In genomic region chr6:31652925-31653724, GRCh38 we compare ENCODE assay signal across 8 cellular contexts. TPM values are rescaled to one million over a fixed set of nuclear protein-coding genes. Genes with fewer than 3 reads are reported as not detected.
A peak's percentile ranks its signal among the peaks of the same experiment; 100 is the strongest.
DNase-seq lines count a peak whose midpoint lies in the region; ATAC-seq and TF ChIP-seq lines count a peak whose summit lies in the region.

No MANE protein-coding gene starts in this region.

- peak; percentile 79 for ATAC-seq in WTC11
- peak; percentile 77 for ATAC-seq in mucosa of descending colon

- 0 out of 2 replicates have a peak, but pooled peaks cover 6% of the 10 kb centered on the region for H3K4me1 ChIP-seq in HEK293 (ENCODE audit: control insufficient read depth, insufficient read depth, low read length)
- H3K4me1 ChIP-seq in mucosa of descending colon (ENCODE audit: low read depth) = peaks cover 27% of the 10 kb centered on the region

- H3K27ac Mint-ChIP-seq in WTC11 = peak overlapping the region; percentile 100
- H3K27ac Mint-ChIP-seq in stimulated activated naive CD8-positive, alpha-beta T cell treated with anti-CD3 and anti-CD28 coated beads, Interleukin-15, Interleukin-2, amounts not matched to agents 100 ng/mL and 50 ng/mL, for 24 hours = peak overlapping the region; percentile 100

- H3K4me1 Mint-ChIP-seq in WTC11 = peaks cover 20% of the 10 kb centered on the region
- H3K4me1 Mint-ChIP-seq in stimulated activated naive CD8-positive, alpha-beta T cell treated with anti-CD3 and anti-CD28 coated beads, Interleukin-15, Interleukin-2, amounts not matched to agents 100 ng/mL and 50 ng/mL, for 24 hours (ENCODE audit: low read depth) = peaks cover 58% of the 10 kb centered on the region

- no peaks in the 10 kb centered on the region for H3K27me3 Mint-ChIP-seq in WTC11 (ENCODE audit: low read depth)
- no peaks in the 10 kb centered on the region for H3K27me3 Mint-ChIP-seq in stimulated activated naive CD8-positive, alpha-beta T cell treated with anti-CD3 and anti-CD28 coated beads, Interleukin-15, Interleukin-2, amounts not matched to agents 100 ng/mL and 50 ng/mL, for 24 hours

- peak; percentile 83 for DNase-seq in activated gamma-delta T cell treated with Interleukin-2 at 50 U/mL for 16 hours
- no peak for DNase-seq in activated gamma-delta T cell (lab: John Stamatoyannopoulos, UW)
- DNase-seq in NB4 (ENCODE audit: low read depth) = peak; percentile 97
- DNase-seq in WTC11 (ENCODE audit: low spot score) = peak; percentile 81
- DNase-seq in epidermal melanocyte (ENCODE audit: insufficient read length, low spot score) = peak; percentile 94
- peak in 2 of 3 donors; percentile 87 to 88 for DNase-seq in mucosa of descending colon

- intact Hi-C loops in mucosa of descending colon (cut with DNase I, micrococcal nuclease) = no loop called here

- H3K9me3 ChIP-seq in HEK293 (ENCODE audit: control insufficient read depth, insufficient read depth, low read depth, low read length) (no peaks in the 10 kb centered on the region), mucosa of descending colon (no peaks in the 10 kb centered on the region)

- peak overlapping the region; percentile 87 for H3K27ac ChIP-seq in HEK293 (ENCODE audit: extremely low read depth, low read depth, low read length)

- no peaks in the 10 kb centered on the region for H3K9me3 Mint-ChIP-seq in WTC11
- no peaks in the 10 kb centered on the region for H3K9me3 Mint-ChIP-seq in stimulated activated naive CD8-positive, alpha-beta T cell treated with anti-CD3 and anti-CD28 coated beads, Interleukin-15, Interleukin-2, amounts not matched to agents 100 ng/mL and 50 ng/mL, for 24 hours

- H3K36me3 Mint-ChIP-seq in WTC11 = peaks cover 26% of the 10 kb centered on the region
- H3K36me3 Mint-ChIP-seq in stimulated activated naive CD8-positive, alpha-beta T cell treated with anti-CD3 and anti-CD28 coated beads, Interleukin-15, Interleukin-2, amounts not matched to agents 100 ng/mL and 50 ng/mL, for 24 hours (ENCODE audit: low read depth) = peaks cover 38% of the 10 kb centered on the region

- H3K4me3 ChIP-seq in HEK293 (ENCODE audit: low read depth, low read length) = peak overlapping the region; percentile 85
- H3K4me3 ChIP-seq in NB4 (ENCODE audit: low read depth, low read length) = peak overlapping the region; percentile 76
- H3K4me3 ChIP-seq in mucosa of descending colon = peak overlapping the region; percentile 60

- CTCF ChIA-PET in HEK293 (lab: Yijun Ruan, JAX) = interaction anchor here (0.5 to 2.5 kb wide), 12 partner anchors 8 to 263 kb away, joined by 3 to 16 read pairs (median 4); partner anchors contain the start of genes ATP6V1G2, C6orf47 and GPANK1
- CTCF ChIA-PET in WTC11 (lab: Charles Lee) = interaction anchor here (0.6 to 2.3 kb wide), 8 partner anchors 8 to 210 kb away, joined by 3 to 14 read pairs (median 5); partner anchors contain the start of genes C6orf47, GPANK1 and NEU1

- H3K36me3 ChIP-seq in HEK293 (ENCODE audit: control insufficient read depth in 2 of 2, insufficient read depth in 1 of 2, low read length in 2 of 2) (peaks cover 27 to 57% of the 10 kb centered on the region in 2 experiments; a peak in 2 of 3 replicates), mucosa of descending colon (ENCODE audit: low read depth) (peaks cover 7% of the 10 kb centered on the region)

- peak overlapping the region; percentile 91 for H3K4me3 Mint-ChIP-seq in WTC11
- H3K4me3 Mint-ChIP-seq in stimulated activated naive CD8-positive, alpha-beta T cell treated with anti-CD3 and anti-CD28 coated beads, Interleukin-15, Interleukin-2, amounts not matched to agents 100 ng/mL and 50 ng/mL, for 24 hours = peak overlapping the region; percentile 92

- POLR2A ChIA-PET in HEK293 (lab: Yijun Ruan, JAX) (interaction anchor here (0.5 to 7.7 kb wide), 27 partner anchors 10 to 1319 kb away, joined by 3 to 180 read pairs (median 7); partner anchors contain the start of genes ABHD16A, ATP6V1G2, C6orf47 and CLIC1), WTC11 (lab: Charles Lee) (interaction anchor here (0.6 to 2.1 kb wide), 11 partner anchors 8 to 210 kb away, joined by 3 to 11 read pairs (median 4); partner anchors contain the start of genes ATP6V1G2, C6orf47, DDAH2 and DDX39B)

- peak; percentile 10 for TF ChIP-seq POLR2A in NB4 (IDR thresholded peaks at IDR 0.05; ENCODE audit: extremely low read depth, insufficient read length)

- TF ChIP-seq CTCF in HEK293 (tag by site-specific recombination; IDR thresholded peaks at IDR 0.05) (peak; percentile 35; the same call in 1 of the 2 replicates), NB4 (IDR thresholded peaks at IDR 0.05; ENCODE audit: low read depth, low read length) (no peak), WTC11 (IDR thresholded peaks at IDR 0.05) (no peak), mucosa of descending colon (IDR thresholded peaks at IDR 0.05) (no peak)

TF ChIP-seq in HEK293, 187 proteins besides CTCF, POLR2A, EP300 and RAD21 (continues in another document):
- TF ChIP-seq ZNF560 (tag by site-specific recombination; IDR thresholded peaks at IDR 0.05; ENCODE audit: borderline replicate concordance) = no peak
- TF ChIP-seq ZNF157 (tag by site-specific recombination; IDR thresholded peaks at IDR 0.05) = no peak
- peak; percentile 93 for TF ChIP-seq HIC1 (tag by site-specific recombination; IDR thresholded peaks at IDR 0.05)
- TF ChIP-seq SALL2 (tag by site-specific recombination; IDR thresholded peaks at IDR 0.05; ENCODE audit: borderline replicate concordance) = no peak
- 0 out of 2 replicates have a peak, but pooled peaks have one; percentile 7 for TF ChIP-seq ZNF394 (tag by site-specific recombination; IDR thresholded peaks at IDR 0.05; ENCODE audit: borderline replicate concordance)
- TF ChIP-seq KLF16 (tag by site-specific recombination; IDR thresholded peaks at IDR 0.05) = peak; percentile 13
- peak; percentile 82 for TF ChIP-seq ZNF366 (tag by site-specific recombination; conservative IDR thresholded peaks at IDR 0.05)
- 0 out of 2 replicates have a peak, but pooled peaks have one; percentile 4 for TF ChIP-seq ZNF561 (tag by site-specific recombination; IDR thresholded peaks at IDR 0.05; ENCODE audit: borderline replicate concordance)

TF ChIP-seq in WTC11, 78 proteins besides CTCF, POLR2A, EP300 and RAD21:
- TF ChIP-seq ETV6 (CRISPR knock-in tag; IDR thresholded peaks at IDR 0.05) (peak; percentile 10; the same call in 1 of the 2 replicates), NFE2L1 (CRISPR knock-in tag; IDR thresholded peaks at IDR 0.05) (no peak), TEAD4 (CRISPR knock-in tag; IDR thresholded peaks at IDR 0.05) (no peak), PRRX2 (CRISPR knock-in tag; IDR thresholded peaks at IDR 0.05) (no peak)

RNA-seq across cellular contexts. Expression of gene BAG6, which starts 0.7 kb away (rescaled TPM):
- total RNA-seq in WTC11 (2021) (366 to 410 TPM (median 396 TPM) in 3 replicates), mucosa of descending colon (100 to 1,000 TPM; 282 to 298 (median 293) TPM)

RNA-seq across cellular contexts. Expression of gene APOM, which starts 2.6 kb away (rescaled TPM):
- total RNA-seq in WTC11 (2021) = 3.5 to 4.6 TPM (median 4.3 TPM) in 3 replicates
- total RNA-seq in mucosa of descending colon = 1 to 10 TPM; 2.2 to 2.7 (median 2.4) TPM

RNA-seq across cellular contexts. Expression of gene C6orf47, which starts 7.5 kb away (rescaled TPM):
- total RNA-seq in WTC11 (2021) = 14.0 to 16.3 TPM (median 14.3 TPM) in 3 replicates
- 10 to 100 TPM; 28.5 to 33.0 (median 32.3) TPM for total RNA-seq in mucosa of descending colon

RNA-seq across cellular contexts. Expression of gene GPANK1, which starts 11.7 kb away (rescaled TPM):
- 24.3 to 29.1 TPM (median 26.4 TPM) in 3 replicates for total RNA-seq in WTC11 (2021)
- total RNA-seq in mucosa of descending colon = 10 to 100 TPM; 13.4 to 17.7 (median 17.4) TPM

RNA-seq across cellular contexts. Expression of gene CSNK2B, which starts 12.8 kb away (rescaled TPM):
- 153 to 183 TPM (median 161 TPM) in 3 replicates for total RNA-seq in WTC11 (2021)
- total RNA-seq in mucosa of descending colon = 100 to 1,000 TPM; 125 to 147 (median 134) TPM
